Comparison of ENCODE assay signal across 25 cellular contexts in the genomic region with DNA sequence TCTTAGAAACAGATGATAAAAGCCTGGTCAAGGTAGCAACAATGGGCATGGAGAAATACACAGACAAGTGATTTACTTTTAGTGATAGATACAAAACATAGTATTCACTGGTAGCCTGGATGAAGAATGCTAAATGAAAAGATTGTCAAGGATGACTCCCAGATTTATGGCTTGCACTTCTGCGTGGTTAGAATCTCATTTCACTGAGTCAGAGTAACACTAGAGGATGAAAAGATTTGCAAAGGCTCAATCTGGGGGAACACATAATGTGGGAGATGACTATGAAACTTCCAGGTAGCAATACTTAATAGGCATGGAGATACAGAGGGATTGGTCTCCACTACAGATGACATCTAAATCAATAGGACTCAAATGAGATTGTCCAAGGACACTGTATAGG. TPM values are rescaled to one million over a fixed set of nuclear protein-coding genes. Genes with fewer than 3 reads are reported as not detected.
DNase-seq lines count a peak whose midpoint lies in the region; ATAC-seq and TF ChIP-seq lines count a peak whose summit lies in the region.
"Had no signal": no experiment of that assay in that cellular context is flagged by ENCODE, and none has a peak within 500 bp of the region (broad histone marks: within the 10 kb centered on the region; RNA-seq: fewer than 3 reads in every experiment).

No MANE protein-coding gene starts in this region.

- TF ChIP-seq CTCF in CD14-positive monocyte (IDR thresholded peaks at IDR 0.05) (no peak), natural killer cell (IDR thresholded peaks at IDR 0.05) (no peak), ascending aorta (IDR thresholded peaks at IDR 0.05) (no peak)

- H3K4me3 Mint-ChIP-seq in CD14-positive monocyte (no peak overlapping the region), natural killer cell (no peak overlapping the region)
- no peak overlapping the region for H3K4me3 Mint-ChIP-seq in central memory CD8-positive, alpha-beta T cell
- H3K4me3 Mint-ChIP-seq: activated naive CD8-positive, alpha-beta T cell treated with anti-CD3 and anti-CD28 coated beads, Interleukin-2, amount 10 ng/mL, durations not matched to agents 7 days and 5 days; activated T-cell treated with anti-CD3 and anti-CD28 coated beads, Interleukin-2, amount 50 U/mL, for 24 hours; naive thymus-derived CD8-positive, alpha-beta T cell; stimulated activated naive CD8-positive, alpha-beta T cell treated with anti-CD3 and anti-CD28 coated beads, Interleukin-15, Interleukin-2, amounts not matched to agents 100 ng/mL and 50 ng/mL, for 24 hours had no signal

- no peaks in the 10 kb centered on the region for H3K9me3 ChIP-seq in GM23248 (ENCODE audit: low read depth)
- H3K9me3 ChIP-seq in ascending aorta, result no peaks in the 10 kb centered on the region
- H3K9me3 ChIP-seq: thoracic aorta had no signal

- no peaks in the 10 kb centered on the region for H3K27me3 ChIP-seq in GM23248 (replicated peaks; ENCODE audit: insufficient read depth)
- no peaks in the 10 kb centered on the region for H3K27me3 ChIP-seq in ascending aorta

- no peaks in the 10 kb centered on the region for H3F3A ChIP-seq in GM23248 (ENCODE audit: insufficient read depth)

- no peaks in the 10 kb centered on the region for H4K20me1 ChIP-seq in GM23248 (ENCODE audit: insufficient read depth)

- peaks cover 31 to 45% of the 10 kb centered on the region in 2 donors for H3K36me3 Mint-ChIP-seq in CD14-positive monocyte
- peaks cover 7% of the 10 kb centered on the region for H3K36me3 Mint-ChIP-seq in central memory CD8-positive, alpha-beta T cell (ENCODE audit: insufficient read depth)
- H3K36me3 Mint-ChIP-seq in natural killer cell, result no peaks in the 10 kb centered on the region

- 62 to 86% methylated on average over 1 of the region's 1 CpG for WGBS in GM23248 (ENCODE audit: low coverage in 1 of 2, low lambda C conversion rate in 2 of 2, missing lambda C conversion rate in 2 of 2), 2 experiments

- H3K79me2 ChIP-seq in GM23248 (ENCODE audit: insufficient read depth), result no peaks in the 10 kb centered on the region

- no peak for ATAC-seq in central memory CD8-positive, alpha-beta T cell (replicated peaks; ENCODE audit: extremely low read depth, poor library complexity, severe bottlenecking)
- no peak for ATAC-seq in natural killer cell
- no peak for ATAC-seq in HG03442 (IDR thresholded peaks at IDR 0.05; ENCODE audit: unreplicated experiment)
- ATAC-seq: naive thymus-derived CD8-positive, alpha-beta T cell; Panc1 had no signal

- no peaks in the 10 kb centered on the region for H3K27me3 Mint-ChIP-seq in CD14-positive monocyte (ENCODE audit: low read depth in 3 of 3)
- H3K27me3 Mint-ChIP-seq in central memory CD8-positive, alpha-beta T cell, result no peaks in the 10 kb centered on the region
- H3K27me3 Mint-ChIP-seq in natural killer cell (ENCODE audit: low read depth in 2 of 2), result no peaks in the 10 kb centered on the region
- H3K27me3 Mint-ChIP-seq: activated naive CD8-positive, alpha-beta T cell treated with anti-CD3 and anti-CD28 coated beads, Interleukin-2, amount 10 ng/mL, durations not matched to agents 7 days and 5 days; activated T-cell treated with anti-CD3 and anti-CD28 coated beads, Interleukin-2, amount 50 U/mL, for 24 hours; naive thymus-derived CD8-positive, alpha-beta T cell; stimulated activated naive CD8-positive, alpha-beta T cell treated with anti-CD3 and anti-CD28 coated beads, Interleukin-15, Interleukin-2, amounts not matched to agents 100 ng/mL and 50 ng/mL, for 24 hours had no signal

- H3K9me2 ChIP-seq in GM23248 (ENCODE audit: insufficient read depth), result no peaks in the 10 kb centered on the region

- peak overlapping the region in 6 of 7 donors; percentile 25 to 81 (median 49) for H3K27ac Mint-ChIP-seq in CD14-positive monocyte
- H3K27ac Mint-ChIP-seq in central memory CD8-positive, alpha-beta T cell (ENCODE audit: low read depth), result peak overlapping the region; percentile 13
- peak overlapping the region; percentile 9 to 30 for H3K27ac Mint-ChIP-seq in natural killer cell
- H3K27ac Mint-ChIP-seq: activated naive CD8-positive, alpha-beta T cell treated with anti-CD3 and anti-CD28 coated beads, Interleukin-2, amount 10 ng/mL, durations not matched to agents 7 days and 5 days; stimulated activated naive CD8-positive, alpha-beta T cell treated with anti-CD3 and anti-CD28 coated beads, Interleukin-15, Interleukin-2, amounts not matched to agents 100 ng/mL and 50 ng/mL, for 24 hours had no signal

- DNase-seq in CD14-positive monocyte (ENCODE audit: low spot score) (no peak), GM23248 (peak; percentile 3), natural killer cell (no peak), SIG-M5 (lab: John Stamatoyannopoulos, UW) (no peak), ascending aorta (ENCODE audit: low spot score in 2 of 2) (no peak)
- no peak for DNase-seq in central memory CD8-positive, alpha-beta T cell (ENCODE audit: low spot score in 2 of 2)
- DNase-seq: activated CD4-positive, alpha-beta T cell treated with anti-CD3 and anti-CD28 coated beads for 48 hours; activated gamma-delta T cell treated with Interleukin-2 at 50 U/mL for 16 hours; activated naive CD8-positive, alpha-beta T cell treated with anti-CD3 and anti-CD28 coated beads, Interleukin-2, amount 10 ng/mL, durations not matched to agents 7 days and 5 days; activated T-cell treated with anti-CD3 and anti-CD28 coated beads, Interleukin-2, amount 50 U/mL, for 24 hours; COR-L47; cortex of kidney; HCEC 1CT; Karpas-422; naive thymus-derived CD8-positive, alpha-beta T cell; NCI-H1436; NCI-H345; SHP77; SW 1271; T1000 had no signal

- peaks cover 8% of the 10 kb centered on the region for H3K4me1 ChIP-seq in GM23248 (ENCODE audit: insufficient read depth)
- peaks cover 0 to 3% of the 10 kb centered on the region in 2 donors for H3K4me1 ChIP-seq in ascending aorta

- H3K4me2 ChIP-seq in GM23248 (ENCODE audit: unreplicated experiment), result peak overlapping the region; percentile 41

- no peak overlapping the region for H3K4me3 ChIP-seq in GM23248
- H3K4me3 ChIP-seq in ascending aorta, result no peak overlapping the region
- H3K4me3 ChIP-seq: skin epidermis, thoracic aorta had no signal

- H3K9me3 Mint-ChIP-seq in CD14-positive monocyte, result peaks cover 0 to 2% (median 0%) of the 10 kb centered on the region in 7 donors
- H3K9me3 Mint-ChIP-seq in central memory CD8-positive, alpha-beta T cell, result no peaks in the 10 kb centered on the region
- no peaks in the 10 kb centered on the region for H3K9me3 Mint-ChIP-seq in natural killer cell
- H3K9me3 Mint-ChIP-seq: activated T-cell treated with anti-CD3 and anti-CD28 coated beads, Interleukin-2, amount 50 U/mL, for 24 hours; stimulated activated naive CD8-positive, alpha-beta T cell treated with anti-CD3 and anti-CD28 coated beads, Interleukin-15, Interleukin-2, amounts not matched to agents 100 ng/mL and 50 ng/mL, for 24 hours had no signal

- H2AFZ ChIP-seq in GM23248, result no peak overlapping the region

- intact Hi-C loops in CD14-positive monocyte (cut with micrococcal nuclease) (loop anchor here (5.0 to 10.0 kb wide), 2 partner anchors 39 to 71 kb away; a partner anchor contains a TSS), natural killer cell (cut with micrococcal nuclease) (no loop called here), ascending aorta (cut with DNase I) (no loop called here)

- H3K9ac ChIP-seq in GM23248, result no peak overlapping the region

- H3K36me3 ChIP-seq in GM23248 (ENCODE audit: low read depth), result no peaks in the 10 kb centered on the region
- H3K36me3 ChIP-seq in ascending aorta, result no peaks in the 10 kb centered on the region
- H3K36me3 ChIP-seq: thoracic aorta had no signal

- H3K27ac ChIP-seq in GM23248 (no peak overlapping the region), ascending aorta (no peak overlapping the region)
- H3K27ac ChIP-seq: skin epidermis, thoracic aorta had no signal

- H3K4me1 Mint-ChIP-seq in CD14-positive monocyte (peaks cover 66% of the 10 kb centered on the region), natural killer cell (peaks cover 61 to 67% of the 10 kb centered on the region in 2 donors)
- H3K4me1 Mint-ChIP-seq in central memory CD8-positive, alpha-beta T cell, result peaks cover 53% of the 10 kb centered on the region

- in situ Hi-C loops in GM23248 (cut with MboI), result no loop called here

RNA-seq across cellular contexts. Expression of a gene that starts 38.4 kb away (rescaled TPM):
- polyA plus RNA-seq in CD14-positive monocyte (10 to 100 TPM; 77.0 to 90.3 TPM), GM23248 (2016; fragmentation: Nextera tagmentation; extraction: Ambion mirVana) (6.6 and 7.2 TPM in 2 replicates)
- 12.9 and 17.5 TPM in 2 replicates for total RNA-seq in GM23248 (2014; rRNA removed; shearing (Covaris generic))
- total RNA-seq in natural killer cell (100 to 1,000 TPM; 140 to 150 (median 140) TPM), ascending aorta (28.3 TPM)

Comparison
In these comparisons a context has a peak if more than half of its experiments do, and no peak if none do; other contexts are left out.
1. intact Hi-C loops: an anchor here in CD14-positive monocyte (5.0 to 10.0 kb wide); none called in natural killer cell and ascending aorta.